In genomic region chr16:82034981-82035612, GRCh38 we compare ENCODE assay signal across 14 cellular contexts. TPM values are rescaled to one million over a fixed set of nuclear protein-coding genes. Genes with fewer than 3 reads are reported as not detected.
DNase-seq lines count a peak whose midpoint lies in the region; ATAC-seq and TF ChIP-seq lines count a peak whose summit lies in the region.
"Had no signal": no experiment of that assay in that cellular context is flagged by ENCODE, and none has a peak within 500 bp of the region (broad histone marks: within the 10 kb centered on the region; RNA-seq: fewer than 3 reads in every experiment).

TSS of gene HSD17B2 (plus strand) at chr16:82035253. CDS start at chr16:82035425, 172 bp downstream.

- H3K27me3 Mint-ChIP-seq in progenitor cell of endocrine pancreas, result peaks cover 10% of the 10 kb centered on the region
- peaks cover 13% of the 10 kb centered on the region for H3K27me3 Mint-ChIP-seq in activated T-helper 2 cell treated with anti-CD3 and anti-CD28 coated beads, Interferon-gamma antibody, Interleukin-2, Interleukin-4, amounts not matched to agents 10 μg/mL and 5 μg/mL and 100 μg/mL, durations not matched to agents 14 hours and 24 hours and 36 hours (ENCODE audit: low read depth)
- H3K27me3 Mint-ChIP-seq in activated T-cell treated with anti-CD3 and anti-CD28 coated beads, Interleukin-2, amount 50 U/mL, for 4 hours (ENCODE audit: low read depth), result peaks cover 11% of the 10 kb centered on the region
- peaks cover 41 to 48% of the 10 kb centered on the region in 2 donors for H3K27me3 Mint-ChIP-seq in effector memory CD8-positive, alpha-beta T cell
- H3K27me3 Mint-ChIP-seq: CD4-positive, CD25-positive, alpha-beta regulatory T cell had no signal

- no peak within 1 kb of the TSS for H3K4me3 Mint-ChIP-seq in progenitor cell of endocrine pancreas (ENCODE audit: low read depth)
- no peak within 1 kb of the TSS for H3K4me3 Mint-ChIP-seq in activated T-helper 2 cell treated with anti-CD3 and anti-CD28 coated beads, Interferon-gamma antibody, Interleukin-2, Interleukin-4, amounts not matched to agents 10 μg/mL and 5 μg/mL and 100 μg/mL, durations not matched to agents 14 hours and 24 hours and 36 hours (ENCODE audit: low read depth)
- H3K4me3 Mint-ChIP-seq in activated T-cell treated with anti-CD3 and anti-CD28 coated beads, Interleukin-2, amount 50 U/mL, for 4 hours, result no peak within 1 kb of the TSS
- H3K4me3 Mint-ChIP-seq in effector memory CD8-positive, alpha-beta T cell, result no peak within 1 kb of the TSS
- H3K4me3 Mint-ChIP-seq: activated B cell treated with CpG ODN at 0.5 μM for 24 hours; activated T-cell treated with anti-CD3 and anti-CD28 coated beads, Interleukin-2, amount 50 U/mL, for 72 hours; CD4-positive, CD25-positive, alpha-beta regulatory T cell had no signal

- peak; percentile 32 for DNase-seq in EH (ENCODE audit: low read depth)
- peak; percentile 80 for DNase-seq in SW480 (ENCODE audit: low spot score)
- peak; percentile 79 for DNase-seq in fibroblast of villous mesenchyme (ENCODE audit: low read depth)
- DNase-seq in progenitor cell of endocrine pancreas (ENCODE audit: low spot score, unreplicated experiment), result no peak
- no peak for DNase-seq in activated T-helper 2 cell treated with anti-CD3 and anti-CD28 coated beads, Interferon-gamma antibody, Interleukin-2, Interleukin-4, amounts not matched to agents 10 μg/mL and 5 μg/mL and 100 μg/mL, durations not matched to agents 14 hours and 24 hours and 36 hours (ENCODE audit: low spot score)
- no peak for DNase-seq in activated T-cell treated with anti-CD3 and anti-CD28 coated beads, Interleukin-2, amount 50 U/mL, for 4 hours
- DNase-seq in stimulated activated CD4-positive, alpha-beta T cell treated with anti-CD3 and anti-CD28 coated beads, Interleukin-1b, Interleukin-23, amount 100 ng/mL, for 48 hours, result no peak
- DNase-seq in effector memory CD8-positive, alpha-beta T cell, result no peak
- DNase-seq: activated B cell treated with CpG ODN at 0.5 μM for 24 hours; activated T-cell treated with anti-CD3 and anti-CD28 coated beads, Interleukin-2, amount 50 U/mL, for 72 hours; CD4-positive, CD25-positive, alpha-beta regulatory T cell; glutamatergic neuron; NCI-H1417 treated with DMSO at 0.1 percent for 48 hours had no signal

- ATAC-seq in activated T-cell treated with anti-CD3 and anti-CD28 coated beads, Interleukin-2, amount 50 U/mL, for 4 hours, result no peak
- no peak for ATAC-seq in effector memory CD8-positive, alpha-beta T cell (replicated peaks)
- ATAC-seq: activated T-cell treated with anti-CD3 and anti-CD28 coated beads, Interleukin-2, amount 50 U/mL, for 72 hours had no signal

- intact Hi-C loops in activated T-helper 2 cell treated with anti-CD3 and anti-CD28 coated beads, Interferon-gamma antibody, Interleukin-2, Interleukin-4, amounts not matched to agents 10 μg/mL and 5 μg/mL and 100 μg/mL, durations not matched to agents 14 hours and 24 hours and 36 hours (cut with micrococcal nuclease), result loop anchor here (5.0 kb wide), 1 partner anchor 197 kb away; no protein-coding TSS in a partner anchor

- no peaks in the 10 kb centered on the region for H3K36me3 Mint-ChIP-seq in progenitor cell of endocrine pancreas (ENCODE audit: insufficient read depth)
- H3K36me3 Mint-ChIP-seq in activated T-helper 2 cell treated with anti-CD3 and anti-CD28 coated beads, Interferon-gamma antibody, Interleukin-2, Interleukin-4, amounts not matched to agents 10 μg/mL and 5 μg/mL and 100 μg/mL, durations not matched to agents 14 hours and 24 hours and 36 hours (ENCODE audit: low read depth), result no peaks in the 10 kb centered on the region
- H3K36me3 Mint-ChIP-seq in activated T-cell treated with anti-CD3 and anti-CD28 coated beads, Interleukin-2, amount 50 U/mL, for 4 hours (ENCODE audit: insufficient read depth), result no peaks in the 10 kb centered on the region
- H3K36me3 Mint-ChIP-seq in effector memory CD8-positive, alpha-beta T cell (ENCODE audit: insufficient read depth), result peaks cover 3% of the 10 kb centered on the region
- H3K36me3 Mint-ChIP-seq: CD4-positive, CD25-positive, alpha-beta regulatory T cell had no signal

- no peaks in the 10 kb centered on the region for H3K9me3 Mint-ChIP-seq in progenitor cell of endocrine pancreas (ENCODE audit: low read depth)
- H3K9me3 Mint-ChIP-seq in activated T-helper 2 cell treated with anti-CD3 and anti-CD28 coated beads, Interferon-gamma antibody, Interleukin-2, Interleukin-4, amounts not matched to agents 10 μg/mL and 5 μg/mL and 100 μg/mL, durations not matched to agents 14 hours and 24 hours and 36 hours, result no peaks in the 10 kb centered on the region
- no peaks in the 10 kb centered on the region for H3K9me3 Mint-ChIP-seq in activated T-cell treated with anti-CD3 and anti-CD28 coated beads, Interleukin-2, amount 50 U/mL, for 4 hours
- no peaks in the 10 kb centered on the region for H3K9me3 Mint-ChIP-seq in effector memory CD8-positive, alpha-beta T cell
- H3K9me3 Mint-ChIP-seq: activated B cell treated with CpG ODN at 0.5 μM for 24 hours; activated T-cell treated with anti-CD3 and anti-CD28 coated beads, Interleukin-2, amount 50 U/mL, for 72 hours had no signal

- TF ChIP-seq CTCF in fibroblast of villous mesenchyme (IDR thresholded peaks at IDR 0.05; ENCODE audit: insufficient read depth, low read depth, low read length), result no peak
- TF ChIP-seq CTCF in progenitor cell of endocrine pancreas (IDR thresholded peaks at IDR 0.05; ENCODE audit: unreplicated experiment), result no peak

- H3K4me3 ChIP-seq in fibroblast of villous mesenchyme (ENCODE audit: low read depth, low read length), result peak within 1 kb of the TSS; percentile 76
- H3K4me3 ChIP-seq: cardiac muscle cell had no signal

- H3K27ac Mint-ChIP-seq in progenitor cell of endocrine pancreas, result peak within 1 kb of the TSS; percentile 46
- no peak within 1 kb of the TSS for H3K27ac Mint-ChIP-seq in activated T-helper 2 cell treated with anti-CD3 and anti-CD28 coated beads, Interferon-gamma antibody, Interleukin-2, Interleukin-4, amounts not matched to agents 10 μg/mL and 5 μg/mL and 100 μg/mL, durations not matched to agents 14 hours and 24 hours and 36 hours
- H3K27ac Mint-ChIP-seq in effector memory CD8-positive, alpha-beta T cell, result no peak within 1 kb of the TSS
- H3K27ac Mint-ChIP-seq: activated B cell treated with CpG ODN at 0.5 μM for 24 hours; activated T-cell treated with anti-CD3 and anti-CD28 coated beads, Interleukin-2, amount 50 U/mL, for 72 hours; CD4-positive, CD25-positive, alpha-beta regulatory T cell had no signal

- peaks cover 11% of the 10 kb centered on the region for H3K4me1 Mint-ChIP-seq in progenitor cell of endocrine pancreas (ENCODE audit: low read depth)
- no peaks in the 10 kb centered on the region for H3K4me1 Mint-ChIP-seq in activated T-helper 2 cell treated with anti-CD3 and anti-CD28 coated beads, Interferon-gamma antibody, Interleukin-2, Interleukin-4, amounts not matched to agents 10 μg/mL and 5 μg/mL and 100 μg/mL, durations not matched to agents 14 hours and 24 hours and 36 hours (ENCODE audit: low read depth)
- no peaks in the 10 kb centered on the region for H3K4me1 Mint-ChIP-seq in activated T-cell treated with anti-CD3 and anti-CD28 coated beads, Interleukin-2, amount 50 U/mL, for 4 hours (ENCODE audit: low read depth)
- no peaks in the 10 kb centered on the region for H3K4me1 Mint-ChIP-seq in effector memory CD8-positive, alpha-beta T cell (ENCODE audit: low read depth in 2 of 2)
- H3K4me1 Mint-ChIP-seq: activated B cell treated with CpG ODN at 0.5 μM for 24 hours; CD4-positive, CD25-positive, alpha-beta regulatory T cell had no signal

RNA-seq across cellular contexts. Expression of gene HSD17B2, which starts in this region (rescaled TPM):
- total RNA-seq in fibroblast of villous mesenchyme, result 8.7 and 9.5 TPM in 2 replicates
- 1.2 and 1.4 TPM in 2 replicates for total RNA-seq in progenitor cell of endocrine pancreas
- total RNA-seq in activated T-helper 2 cell treated with anti-CD3 and anti-CD28 coated beads, Interferon-gamma antibody, Interleukin-2, Interleukin-4, amounts not matched to agents 10 μg/mL and 5 μg/mL and 100 μg/mL, durations not matched to agents 14 hours and 24 hours and 36 hours, result not detected in 2 replicates
- total RNA-seq in activated T-cell treated with anti-CD3 and anti-CD28 coated beads, Interleukin-2, amount 50 U/mL, for 4 hours, result not detected
- total RNA-seq: activated B cell treated with CpG ODN at 0.5 μM for 24 hours; activated T-cell treated with anti-CD3 and anti-CD28 coated beads, Interleukin-2, amount 50 U/mL, for 72 hours; cardiac muscle cell; CD4-positive, CD25-positive, alpha-beta regulatory T cell had no signal

Comparison
In these comparisons a context has a peak if more than half of its experiments do, and no peak if none do; other contexts are left out.
1. DNase-seq: peak in EH (single experiment), SW480 (single experiment) and fibroblast of villous mesenchyme (single experiment); none in progenitor cell of endocrine pancreas (single experiment), activated T-helper 2 cell treated with anti-CD3 and anti-CD28 coated beads, Interferon-gamma antibody, Interleukin-2, Interleukin-4, amounts not matched to agents 10 μg/mL and 5 μg/mL and 100 μg/mL, durations not matched to agents 14 hours and 24 hours and 36 hours (single experiment), activated T-cell treated with anti-CD3 and anti-CD28 coated beads, Interleukin-2, amount 50 U/mL, for 4 hours (single experiment), stimulated activated CD4-positive, alpha-beta T cell treated with anti-CD3 and anti-CD28 coated beads, Interleukin-1b, Interleukin-23, amount 100 ng/mL, for 48 hours (single experiment) and effector memory CD8-positive, alpha-beta T cell (0 of 3).